1 cellular context compared by ENCODE assay signal in genomic region chrX:23804578-23804977, GRCh38.
TF ChIP-seq lines count a peak whose summit lies in the region.

No MANE protein-coding gene starts in this region.

TF ChIP-seq in IMR-90, 13 proteins besides CTCF, POLR2A, EP300 and RAD21:
- TF ChIP-seq MAZ (IDR thresholded peaks at IDR 0.05; ENCODE audit: borderline replicate concordance, low read depth, low read length) (no peak), FOS (IDR thresholded peaks at IDR 0.05; ENCODE audit: low read depth, low read length) (no peak), USF2 (IDR thresholded peaks at IDR 0.05; ENCODE audit: low read depth, low read length) (no peak), NFE2L2 (IDR thresholded peaks at IDR 0.05; ENCODE audit: low read depth, low read length) (no peak), MXI1 (IDR thresholded peaks at IDR 0.05; ENCODE audit: borderline replicate concordance, low read depth, low read length) (no peak), BHLHE40 (IDR thresholded peaks at IDR 0.05; ENCODE audit: low read depth, low read length) (no peak), RCOR1 (IDR thresholded peaks at IDR 0.05; ENCODE audit: insufficient replicate concordance, low read length) (no peak), MAFK (IDR thresholded peaks at IDR 0.05; ENCODE audit: low read depth, low read length) (no peak), SMC3 (IDR thresholded peaks at IDR 0.05; ENCODE audit: low read depth, low read length) (no peak), CEBPB (IDR thresholded peaks at IDR 0.05; ENCODE audit: low read depth, low read length) (no peak), RFX5 (IDR thresholded peaks at IDR 0.05; ENCODE audit: low read depth, low read length) (no peak), CHD1 (IDR thresholded peaks at IDR 0.05; ENCODE audit: low read depth, low read length) (no peak)
- TF ChIP-seq, protein P1, sequence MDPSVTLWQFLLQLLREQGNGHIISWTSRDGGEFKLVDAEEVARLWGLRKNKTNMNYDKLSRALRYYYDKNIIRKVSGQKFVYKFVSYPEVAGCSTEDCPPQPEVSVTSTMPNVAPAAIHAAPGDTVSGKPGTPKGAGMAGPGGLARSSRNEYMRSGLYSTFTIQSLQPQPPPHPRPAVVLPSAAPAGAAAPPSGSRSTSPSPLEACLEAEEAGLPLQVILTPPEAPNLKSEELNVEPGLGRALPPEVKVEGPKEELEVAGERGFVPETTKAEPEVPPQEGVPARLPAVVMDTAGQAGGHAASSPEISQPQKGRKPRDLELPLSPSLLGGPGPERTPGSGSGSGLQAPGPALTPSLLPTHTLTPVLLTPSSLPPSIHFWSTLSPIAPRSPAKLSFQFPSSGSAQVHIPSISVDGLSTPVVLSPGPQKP (IDR thresholded peaks at IDR 0.05; ENCODE audit: borderline replicate concordance, low read depth, low read length) = no peak
